ENCODE assay signal across 1 cellular context in genomic region chrX:54529559-54530357, GRCh38.
TF ChIP-seq lines count a peak whose summit lies in the region.

Gene GNL3L, plus strand, starts transcription at chrX:54530219. Its CDS starts 2,348 bp downstream, at chrX:54532567.

TF ChIP-seq in HEK293, 187 proteins besides CTCF, POLR2A, EP300 and RAD21 (continued from another document and continues in another):
- TF ChIP-seq YY2 (tag by site-specific recombination; IDR thresholded peaks at IDR 0.05) (peak; percentile 84), ZNF501 (tag by site-specific recombination; IDR thresholded peaks at IDR 0.05) (0 out of 2 replicates have a peak, but pooled peaks have one; percentile 53), KLF16 (tag by site-specific recombination; IDR thresholded peaks at IDR 0.05) (peak; percentile 33), MZF1 (tag by site-specific recombination; IDR thresholded peaks at IDR 0.05; ENCODE audit: borderline replicate concordance) (no peak), YY1 (tag by site-specific recombination; IDR thresholded peaks at IDR 0.05) (peak; percentile 95), ZFHX2 (tag by site-specific recombination; conservative IDR thresholded peaks at IDR 0.05) (peak; percentile 63), SCRT2 (tag by site-specific recombination; IDR thresholded peaks at IDR 0.05) (no peak), ZNF221 (tag by site-specific recombination; IDR thresholded peaks at IDR 0.05; ENCODE audit: borderline replicate concordance) (no peak), ZNF433 (tag by site-specific recombination; IDR thresholded peaks at IDR 0.05; ENCODE audit: low read depth) (no peak), ZNF692 (tag by site-specific recombination; IDR thresholded peaks at IDR 0.05) (peak; percentile 53; the same call in 1 of the 2 replicates), KLF9 (tag by site-specific recombination; IDR thresholded peaks at IDR 0.05; ENCODE audit: low read depth) (no peak), ZNF561 (tag by site-specific recombination; IDR thresholded peaks at IDR 0.05; ENCODE audit: borderline replicate concordance) (0 out of 2 replicates have a peak, but pooled peaks have one; percentile 37), ZNF558 (tag by site-specific recombination; IDR thresholded peaks at IDR 0.05) (no peak), ZNF366 (tag by site-specific recombination; conservative IDR thresholded peaks at IDR 0.05) (peak; percentile 64), ZNF639 (tag by site-specific recombination; IDR thresholded peaks at IDR 0.05) (0 out of 2 replicates have a peak, but pooled peaks have one; percentile 51), KLF7 (tag by site-specific recombination; IDR thresholded peaks at IDR 0.05; ENCODE audit: borderline replicate concordance) (peak; percentile 63; the same call in 1 of the 2 replicates), KLF8 (tag by site-specific recombination; IDR thresholded peaks at IDR 0.05) (peak; percentile 52; the same call in 1 of the 2 replicates), ZNF658 (tag by site-specific recombination; IDR thresholded peaks at IDR 0.05) (no peak), ZNF350 (tag by site-specific recombination; IDR thresholded peaks at IDR 0.05) (no peak), PRDM6 (tag by site-specific recombination; IDR thresholded peaks at IDR 0.05) (no peak), ZNF707 (tag by site-specific recombination; IDR thresholded peaks at IDR 0.05) (no peak), ZNF510 (tag by site-specific recombination; IDR thresholded peaks at IDR 0.05; ENCODE audit: insufficient replicate concordance) (no peak), EGR2 (tag by site-specific recombination; IDR thresholded peaks at IDR 0.05; ENCODE audit: low read depth) (peak; percentile 51), SETDB1 (IDR thresholded peaks at IDR 0.05; ENCODE audit: insufficient read length, low read length) (peak; percentile 77), SP2 (tag by site-specific recombination; IDR thresholded peaks at IDR 0.05) (peak; percentile 42), ZBTB8A (tag by site-specific recombination; IDR thresholded peaks at IDR 0.05) (0 out of 2 replicates have a peak, but pooled peaks have one; percentile 22), PRDM1 (tag by site-specific recombination; IDR thresholded peaks at IDR 0.05) (no peak), ZNF585B (tag by site-specific recombination; IDR thresholded peaks at IDR 0.05) (no peak), ZBTB7A (tag by site-specific recombination; IDR thresholded peaks at IDR 0.05; ENCODE audit: low read depth) (no peak), ZNF600 (tag by site-specific recombination; IDR thresholded peaks at IDR 0.05) (peak; percentile 83), SP7 (tag by site-specific recombination; IDR thresholded peaks at IDR 0.05) (no peak), ZBTB21 (tag by site-specific recombination; IDR thresholded peaks at IDR 0.05) (no peak), PRDM4 (tag by site-specific recombination; IDR thresholded peaks at IDR 0.05) (peak; percentile 39; the same call in 1 of the 2 replicates), ZNF654 (tag by site-specific recombination; IDR thresholded peaks at IDR 0.05; ENCODE audit: low read depth) (no peak), ZNF2 (tag by site-specific recombination; IDR thresholded peaks at IDR 0.05) (no peak), ZBTB11 (tag by site-specific recombination; conservative IDR thresholded peaks at IDR 0.05; ENCODE audit: low read depth) (no peak; the same call in 1 of the 2 replicates), ZNF449 (tag by site-specific recombination; IDR thresholded peaks at IDR 0.05) (no peak), ZBTB49 (tag by site-specific recombination; IDR thresholded peaks at IDR 0.05; ENCODE audit: low read depth) (no peak), ZNF571 (tag by site-specific recombination; IDR thresholded peaks at IDR 0.05) (no peak), ZNF335 (tag by site-specific recombination; conservative IDR thresholded peaks at IDR 0.05) (peak; percentile 75), ZIC2 (tag by site-specific recombination; IDR thresholded peaks at IDR 0.05) (no peak), ZEB2 (tag by site-specific recombination; IDR thresholded peaks at IDR 0.05) (peak; percentile 43; the same call in 1 of the 2 replicates), ZNF155 (tag by site-specific recombination; IDR thresholded peaks at IDR 0.05) (no peak), SALL2 (tag by site-specific recombination; IDR thresholded peaks at IDR 0.05; ENCODE audit: borderline replicate concordance) (no peak), ZNF157 (tag by site-specific recombination; IDR thresholded peaks at IDR 0.05) (no peak), ZSCAN30 (tag by site-specific recombination; IDR thresholded peaks at IDR 0.05) (peak; percentile 83), ZXDB (tag by site-specific recombination; IDR thresholded peaks at IDR 0.05) (peak; percentile 81), MEIS1 (CRISPR knock-in tag; IDR thresholded peaks at IDR 0.05; ENCODE audit: borderline replicate concordance) (no peak), ZNF792 (tag by site-specific recombination; IDR thresholded peaks at IDR 0.05) (no peak), KLF17 (tag by site-specific recombination; IDR thresholded peaks at IDR 0.05) (0 out of 2 replicates have a peak, but pooled peaks have one; percentile 38), ZNF24 (tag by site-specific recombination; IDR thresholded peaks at IDR 0.05) (peak; percentile 54; the same call in 1 of the 2 replicates), ZNF341 (tag by site-specific recombination; IDR thresholded peaks at IDR 0.05; ENCODE audit: low read depth) (peak; percentile 47), ZNF311 (tag by site-specific recombination; IDR thresholded peaks at IDR 0.05; ENCODE audit: borderline replicate concordance) (no peak), ZNF768 (tag by site-specific recombination; IDR thresholded peaks at IDR 0.05) (no peak)
